8 cellular contexts compared by ENCODE assay signal in the genomic region with DNA sequence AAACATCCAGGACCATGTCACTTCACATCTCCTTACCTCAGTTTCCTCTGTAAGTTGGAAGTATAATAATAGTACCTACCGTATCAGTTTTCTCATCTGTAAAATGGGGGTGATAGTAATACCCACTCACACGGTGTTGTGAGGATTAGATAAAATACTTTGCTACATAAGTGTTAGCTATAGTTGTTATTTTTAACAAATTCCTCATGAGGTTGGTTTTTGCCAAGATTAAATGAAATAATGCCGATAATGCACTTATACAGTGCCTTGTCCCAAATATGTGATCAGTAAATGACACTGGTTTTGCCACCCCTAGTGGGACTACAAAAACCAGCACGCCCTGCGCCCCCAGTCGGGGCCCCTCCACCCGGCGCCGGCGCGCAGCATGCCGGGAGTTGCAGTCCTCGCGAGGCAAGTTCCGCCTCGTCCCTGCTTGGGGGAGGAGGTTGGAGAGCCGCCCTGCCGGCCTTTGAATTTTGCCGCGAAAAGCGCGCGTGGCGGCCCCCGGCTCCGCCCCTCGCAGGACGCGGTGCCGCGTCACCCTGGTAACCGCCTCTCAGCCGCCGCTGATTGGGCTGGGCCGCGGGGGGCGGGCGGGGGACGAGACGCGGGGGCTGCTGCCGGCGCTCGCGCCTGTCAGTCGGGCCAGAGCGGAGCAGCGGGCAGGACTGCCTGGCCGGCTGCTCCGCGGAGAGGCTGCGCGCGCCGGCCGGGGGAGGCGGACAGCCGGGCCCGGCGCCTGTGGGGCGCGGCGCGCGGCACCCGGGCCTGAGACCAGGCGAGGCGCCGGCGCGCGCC. TPM values are rescaled to one million over a fixed set of nuclear protein-coding genes. Genes with fewer than 3 reads are reported as not detected.
DNase-seq lines count a peak whose midpoint lies in the region; ATAC-seq and TF ChIP-seq lines count a peak whose summit lies in the region.

A gene (plus strand): TSS at position 639 of the 798 bp plus-strand sequence. CDS start 30,322 bp downstream, outside the sequence.

- peaks cover 0 to 13% of the 10 kb centered on the region in 2 donors for H3K36me3 Mint-ChIP-seq in naive B cell
- no peaks in the 10 kb centered on the region for H3K36me3 Mint-ChIP-seq in stimulated activated effector memory CD8-positive, alpha-beta T cell treated with anti-CD3 and anti-CD28 coated beads, Interleukin-12 subunit alpha, Interleukin-12 subunit beta, amount 100 ng/mL, for 72 hours

- H3K4me2 ChIP-seq in DOHH2 (ENCODE audit: low read length) (peak within 1 kb of the TSS; percentile 95), GM23248 (ENCODE audit: unreplicated experiment) (peak within 1 kb of the TSS; percentile 81)

- H3K27me3 Mint-ChIP-seq in naive B cell: peaks cover 19 to 68% (median 45%) of the 10 kb centered on the region in 3 donors

- peak within 1 kb of the TSS; percentile 81 for H2AFZ ChIP-seq in GM23248

- H3K9me3 ChIP-seq in DOHH2 (ENCODE audit: control insufficient read depth, insufficient read depth, low read length) (no peaks in the 10 kb centered on the region), GM23248 (ENCODE audit: low read depth) (no peaks in the 10 kb centered on the region)

- H4K20me1 ChIP-seq in DOHH2 (ENCODE audit: control insufficient read depth, insufficient read depth, low read depth, low read length): peaks cover 16% of the 10 kb centered on the region; the same call in 1 of the 2 replicates
- no peaks in the 10 kb centered on the region for H4K20me1 ChIP-seq in GM23248 (ENCODE audit: insufficient read depth)

- no peaks in the 10 kb centered on the region for H3K79me2 ChIP-seq in DOHH2 (ENCODE audit: control insufficient read depth, low read length)
- no peaks in the 10 kb centered on the region for H3K79me2 ChIP-seq in GM23248 (ENCODE audit: insufficient read depth)

- DNase-seq in GM23248 (peak; percentile 97), Kasumi-1 (lab: John Stamatoyannopoulos, UW) (peak; percentile 90 to 91), RKO (ENCODE audit: low spot score) (peak; percentile 96), fibroblast of gingiva (ENCODE audit: low read depth) (peak; percentile 93), naive B cell (peak; percentile 98)
- DNase-seq in activated T-helper 1 cell treated with anti-CD3 and anti-CD28 coated beads, Interleukin-2, amount 50 U/mL, for 16 hours (ENCODE audit: low read depth in 1 of 2, low spot score in 1 of 2): peak; percentile 95 to 98
- DNase-seq in stimulated activated effector memory CD8-positive, alpha-beta T cell treated with anti-CD3 and anti-CD28 coated beads, Interleukin-12 subunit alpha, Interleukin-12 subunit beta, amount 100 ng/mL, for 72 hours (ENCODE audit: low spot score in 2 of 2): peak; percentile 92 to 97

- no peak for TF ChIP-seq CTCF in DOHH2 (IDR thresholded peaks at IDR 0.05; ENCODE audit: low read depth, low read length, poor library complexity, severe bottlenecking)

- H3K27ac ChIP-seq in DOHH2 (ENCODE audit: low read depth, low read length) (no peak within 1 kb of the TSS), GM23248 (no peak within 1 kb of the TSS)

- no peaks in the 10 kb centered on the region for H3K9me3 Mint-ChIP-seq in naive B cell
- H3K9me3 Mint-ChIP-seq in stimulated activated effector memory CD8-positive, alpha-beta T cell treated with anti-CD3 and anti-CD28 coated beads, Interleukin-12 subunit alpha, Interleukin-12 subunit beta, amount 100 ng/mL, for 72 hours: no peaks in the 10 kb centered on the region

- H3F3A ChIP-seq in DOHH2 (ENCODE audit: control insufficient read depth, insufficient read depth) (no peaks in the 10 kb centered on the region), GM23248 (ENCODE audit: insufficient read depth) (no peaks in the 10 kb centered on the region)

- H3K36me3 ChIP-seq in DOHH2 (ENCODE audit: control insufficient read depth, low read length): no peaks in the 10 kb centered on the region
- no peaks in the 10 kb centered on the region for H3K36me3 ChIP-seq in GM23248 (ENCODE audit: low read depth)

- H3K4me3 ChIP-seq in DOHH2 (ENCODE audit: low read length): peak within 1 kb of the TSS; percentile 77
- H3K4me3 ChIP-seq in GM23248: peak within 1 kb of the TSS; percentile 73

- H3K4me1 Mint-ChIP-seq in naive B cell: peaks cover 0 to 7% (median 4%) of the 10 kb centered on the region in 3 donors
- H3K4me1 Mint-ChIP-seq in stimulated activated effector memory CD8-positive, alpha-beta T cell treated with anti-CD3 and anti-CD28 coated beads, Interleukin-12 subunit alpha, Interleukin-12 subunit beta, amount 100 ng/mL, for 72 hours: no peaks in the 10 kb centered on the region

- peaks cover 13% of the 10 kb centered on the region for H3K4me1 ChIP-seq in DOHH2 (ENCODE audit: control insufficient read depth, low read length)
- H3K4me1 ChIP-seq in GM23248 (ENCODE audit: insufficient read depth): no peaks in the 10 kb centered on the region

- peak; percentile 84 to 87 for ATAC-seq in naive B cell (ENCODE audit: low read depth in 2 of 2)
- ATAC-seq in stimulated activated effector memory CD8-positive, alpha-beta T cell treated with anti-CD3 and anti-CD28 coated beads, Interleukin-12 subunit alpha, Interleukin-12 subunit beta, amount 100 ng/mL, for 72 hours: peak; percentile 92

- in situ Hi-C loops in GM23248 (cut with MboI): no loop called here

- 2 to 6% methylated on average over 24 to 52 of the region's 72 CpGs for WGBS in GM23248 (ENCODE audit: low coverage in 1 of 2, low lambda C conversion rate in 2 of 2, missing lambda C conversion rate in 2 of 2), 2 experiments

- H3K27me3 ChIP-seq in DOHH2 (ENCODE audit: control insufficient read depth, low read length): peaks cover 36% of the 10 kb centered on the region
- H3K27me3 ChIP-seq in GM23248 (replicated peaks; ENCODE audit: insufficient read depth): peaks cover 23% of the 10 kb centered on the region

- H3K27ac Mint-ChIP-seq in naive B cell: peak within 1 kb of the TSS in 1 of 6 donors; percentile 47
- no peak within 1 kb of the TSS for H3K27ac Mint-ChIP-seq in stimulated activated effector memory CD8-positive, alpha-beta T cell treated with anti-CD3 and anti-CD28 coated beads, Interleukin-12 subunit alpha, Interleukin-12 subunit beta, amount 100 ng/mL, for 72 hours

- peak within 1 kb of the TSS; percentile 57 for H3K9ac ChIP-seq in GM23248

- H3K9me2 ChIP-seq in DOHH2 (replicated peaks; ENCODE audit: control insufficient read depth, low read length): no peaks in the 10 kb centered on the region
- H3K9me2 ChIP-seq in GM23248 (ENCODE audit: insufficient read depth): no peaks in the 10 kb centered on the region

- peak within 1 kb of the TSS; percentile 73 to 89 (median 81) for H3K4me3 Mint-ChIP-seq in naive B cell
- H3K4me3 Mint-ChIP-seq in stimulated activated effector memory CD8-positive, alpha-beta T cell treated with anti-CD3 and anti-CD28 coated beads, Interleukin-12 subunit alpha, Interleukin-12 subunit beta, amount 100 ng/mL, for 72 hours: peak within 1 kb of the TSS; percentile 55

RNA-seq across cellular contexts. Expression of the gene that starts here (rescaled TPM):
- total RNA-seq in GM23248 (2014; rRNA removed; shearing (Covaris generic)): 0.89 and 0.97 TPM in 2 replicates
- not detected in 2 replicates for polyA plus RNA-seq in GM23248 (2016; fragmentation: Nextera tagmentation; extraction: Ambion mirVana)
- under 1 TPM in 2 of 6 donors, not detected in 4; 0.29 to 0.30 TPM for polyA plus RNA-seq in naive B cell (ENCODE audit: low read depth in 6 of 6)

Comparison
In these comparisons a context has a peak if more than half of its experiments do, and no peak if none do; other contexts are left out.
1. Peak in DNase-seq, H3K4me3 ChIP-seq, H3K9ac ChIP-seq and H3K4me2 ChIP-seq in GM23248; RNA of the gene not detected or under 1 TPM.
2. Peak in DNase-seq and ATAC-seq in naive B cell; RNA of the gene not detected or under 1 TPM.